ENCODE assay signal across 9 cellular contexts in the genomic region with DNA sequence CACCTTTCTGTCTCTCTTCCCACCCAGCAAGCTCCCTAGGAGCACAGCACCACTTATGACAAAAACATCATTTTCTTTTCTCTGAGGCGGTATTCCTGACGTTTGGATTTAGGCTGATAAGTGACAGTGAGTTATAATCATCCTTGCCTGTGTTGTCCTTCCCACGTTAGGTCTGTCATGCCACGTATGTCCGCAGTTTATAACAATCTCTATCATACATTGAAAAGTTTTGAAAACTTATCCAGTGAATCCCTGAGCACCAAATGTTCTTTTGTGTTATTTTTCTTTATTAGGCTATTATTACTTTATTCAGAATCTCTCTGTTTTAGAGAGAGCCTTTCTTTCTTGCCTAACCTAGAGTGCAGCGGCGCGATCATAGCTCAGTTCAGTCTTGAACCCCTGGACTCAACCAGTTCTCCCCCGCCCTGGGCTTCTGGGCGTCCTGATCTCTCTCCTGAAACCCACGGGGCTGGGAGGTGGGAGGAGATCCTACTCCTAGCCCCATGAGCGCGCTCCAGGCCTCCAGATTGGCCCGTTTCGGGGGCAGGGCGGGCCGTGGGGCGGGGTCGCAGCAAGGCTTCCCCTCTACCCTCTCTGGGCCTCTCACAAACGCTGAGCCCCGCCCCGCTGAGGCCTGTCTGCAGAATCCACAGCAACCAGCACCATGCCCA. TPM values are rescaled to one million over a fixed set of nuclear protein-coding genes. Genes with fewer than 3 reads are reported as not detected.
DNase-seq lines count a peak whose midpoint lies in the region; ATAC-seq and TF ChIP-seq lines count a peak whose summit lies in the region.
"Had no signal": no experiment of that assay in that cellular context is flagged by ENCODE, and none has a peak within 500 bp of the region (broad histone marks: within the 10 kb centered on the region; RNA-seq: fewer than 3 reads in every experiment).

Gene GSTM2 (plus strand): TSS at position 606 of the 671 bp plus-strand sequence. CDS start 59 bp downstream, at position 665.

- peak within 1 kb of the TSS; percentile 93 for H3K4ac ChIP-seq in IMR-90 (ENCODE audit: low read depth, low read length)

- POLR2A ChIA-PET in IMR-90 (lab: Charles Lee; ENCODE audit: unreplicated experiment): no interaction called here

- peaks cover 2 to 3% of the 10 kb centered on the region in 2 donors for H3K36me3 Mint-ChIP-seq in CD14-positive monocyte

- 0% methylated on average over 1 of the region's 22 CpGs; no CpG with 5 or more reads in 1 of the 2 experiments for WGBS in IMR-90 (ENCODE audit: extremely low coverage in 2 of 2, insufficient read length in 1 of 2), 2 experiments

- peak within 1 kb of the TSS; percentile 74 to 90 for H4K8ac ChIP-seq in IMR-90 (ENCODE audit: low read depth in 2 of 2, low read length in 2 of 2)

- H3K4me3 Mint-ChIP-seq in CD14-positive monocyte: peak within 1 kb of the TSS; percentile 77 to 85

- H3K27ac Mint-ChIP-seq in CD14-positive monocyte: peak within 1 kb of the TSS in 2 of 7 donors; percentile 22 to 46

- H3K4me1 Mint-ChIP-seq in CD14-positive monocyte: peaks cover 22% of the 10 kb centered on the region

- no peaks in the 10 kb centered on the region for H3K27me3 ChIP-seq in IMR-90 (ENCODE audit: control insufficient read depth, insufficient read depth, low read length)
- H3K27me3 ChIP-seq in uterus: no peaks in the 10 kb centered on the region

- H3K9ac ChIP-seq in IMR-90 (ENCODE audit: low read depth, low read length): peak within 1 kb of the TSS; percentile 26
- H3K9ac ChIP-seq: KMS-11 had no signal

- H2AK5ac ChIP-seq in IMR-90 (ENCODE audit: low read depth, low read length): peak within 1 kb of the TSS; percentile 90

- DNase-seq in CD14-positive monocyte (ENCODE audit: low spot score) (peak; percentile 63), IMR-90 (peak; percentile 77), hippocampal formation (lab: John Stamatoyannopoulos, UW) (peak; percentile 70 to 77), retina (peak; percentile 89), uterus (peak; percentile 95)

- H3K18ac ChIP-seq in IMR-90 (ENCODE audit: low read depth, low read length): 0 out of 2 replicates have a peak within 1 kb of the TSS, but pooled peaks have one; percentile 40

- peak within 1 kb of the TSS; percentile 19; the same call in 1 of the 2 replicates for H4K91ac ChIP-seq in IMR-90 (ENCODE audit: insufficient read depth, low read depth, low read length)

- intact Hi-C loops in CD14-positive monocyte (cut with micrococcal nuclease): no loop called here
- intact Hi-C loops in IMR-90 (cut with micrococcal nuclease): no loop called here
- intact Hi-C loops in T-helper 2 cell treated with Interferon-gamma antibody and Interleukin-4, amounts not matched to agents 100 ng/mL and 5 ng/mL, for 36 hours (cut with micrococcal nuclease): loop anchor here (2.0 kb wide), 1 partner anchor 21 kb away; no protein-coding TSS in a partner anchor
- intact Hi-C loops in uterus (cut with DNase I; ENCODE audit: low total_unique reads): no loop called here

- H3K27me3 Mint-ChIP-seq in CD14-positive monocyte (ENCODE audit: low read depth in 3 of 3): peaks cover 3 to 10% (median 4%) of the 10 kb centered on the region in 3 donors

- peak within 1 kb of the TSS; percentile 55 for H2BK120ac ChIP-seq in IMR-90 (ENCODE audit: low read depth, low read length)

- TF ChIP-seq RAD21 in IMR-90 (IDR thresholded peaks at IDR 0.05; ENCODE audit: low read length): no peak

- peaks cover 0 to 8% (median 0%) of the 10 kb centered on the region in 7 donors for H3K9me3 Mint-ChIP-seq in CD14-positive monocyte

- peak within 1 kb of the TSS; percentile 24 for H3K56ac ChIP-seq in IMR-90 (ENCODE audit: extremely low read depth, insufficient read depth, low read length)

- peak; percentile 84 for ATAC-seq in GM21360 (IDR thresholded peaks at IDR 0.05; ENCODE audit: unreplicated experiment)
- ATAC-seq in IMR-90 (ENCODE audit: low read depth): peak; percentile 100

- peak within 1 kb of the TSS; percentile 54 for H2AFZ ChIP-seq in IMR-90 (replicated peaks; ENCODE audit: low read length, poor library complexity)

- BruUV-seq in IMR-90 (replicated peaks; lab: Mats Ljungman, UMichigan): no TSS peak

- H4K20me1 ChIP-seq in IMR-90 (ENCODE audit: insufficient read depth, low read length): no peaks in the 10 kb centered on the region

- peak within 1 kb of the TSS; percentile 44; the same call in 1 of the 2 replicates for H4K5ac ChIP-seq in IMR-90 (ENCODE audit: low read depth, low read length)

- H3K14ac ChIP-seq in IMR-90 (replicated peaks; ENCODE audit: low read depth, low read length): peak within 1 kb of the TSS; percentile 90

- CTCF ChIA-PET in IMR-90 (lab: Yijun Ruan, JAX): interaction anchor here (0.6 to 0.7 kb wide), 2 partner anchors 11 to 75 kb away, joined by 3 to 4 read pairs; partner anchors contain the start of gene GSTM4

- H2BK15ac ChIP-seq in IMR-90 (ENCODE audit: low read depth, low read length): peak within 1 kb of the TSS; percentile 66; the same call in 2 of the 3 replicates

- peak within 1 kb of the TSS; percentile 2 for H2BK5ac ChIP-seq in IMR-90 (ENCODE audit: low read depth, low read length, poor library complexity, severe bottlenecking)

- H3K23ac ChIP-seq in IMR-90 (ENCODE audit: low read depth, low read length): peak within 1 kb of the TSS; percentile 98

- peaks cover 6% of the 10 kb centered on the region; the same call in 1 of the 2 replicates for H3K4me1 ChIP-seq in IMR-90 (ENCODE audit: control insufficient read depth, insufficient read depth, low read length)
- no peaks in the 10 kb centered on the region for H3K4me1 ChIP-seq in uterus

- H3K9me3 ChIP-seq in IMR-90 (ENCODE audit: control insufficient read depth, insufficient read depth, low read length): no peaks in the 10 kb centered on the region
- no peaks in the 10 kb centered on the region for H3K9me3 ChIP-seq in uterus

- in situ Hi-C loops in IMR-90 (cut with MboI; ENCODE audit: low sequenced_read_pairs): no loop called here

- H2AK9ac ChIP-seq in IMR-90 (replicated peaks; ENCODE audit: low read depth, low read length, poor library complexity): peak within 1 kb of the TSS; percentile 81

- TF ChIP-seq POLR2A in IMR-90 (IDR thresholded peaks at IDR 0.05; ENCODE audit: low read depth, low read length): no peak
- peak; percentile 21 to 39 for TF ChIP-seq POLR2A in uterus (IDR thresholded peaks at IDR 0.05)

- H3K36me3 ChIP-seq in IMR-90 (ENCODE audit: control insufficient read depth, insufficient read depth, low read length) (peaks cover 7% of the 10 kb centered on the region), uterus (no peaks in the 10 kb centered on the region)

- H3K4me2 ChIP-seq in IMR-90 (ENCODE audit: low read depth, low read length): peak within 1 kb of the TSS; percentile 97
- H3K4me2 ChIP-seq: KMS-11 had no signal

- H3K4me3 ChIP-seq in IMR-90 (ENCODE audit: insufficient read depth, low read depth, low read length): peak within 1 kb of the TSS; percentile 40
- H3K4me3 ChIP-seq in uterus: peak within 1 kb of the TSS; percentile 52 to 82

- TF ChIP-seq CTCF in CD14-positive monocyte (IDR thresholded peaks at IDR 0.05): no peak
- no peak for TF ChIP-seq CTCF in IMR-90 (conservative IDR thresholded peaks at IDR 0.05; ENCODE audit: low read depth, low read length)
- no peak for TF ChIP-seq CTCF in uterus (IDR thresholded peaks at IDR 0.05)

- peaks cover 7% of the 10 kb centered on the region for H3K9me1 ChIP-seq in IMR-90 (ENCODE audit: insufficient read depth, low read length)

- H3K79me1 ChIP-seq in IMR-90 (ENCODE audit: low read depth in 1 of 2, low read length in 2 of 2): peaks cover 5 to 14% of the 10 kb centered on the region in 2 experiments; a peak in 2 of 4 replicates

- dilution Hi-C loops in IMR-90 (cut with HindIII; ENCODE audit: low sequenced_read_pairs, unreplicated experiment): no loop called here

- H3K27ac ChIP-seq in IMR-90 (ENCODE audit: insufficient read depth, low read length) (no peak within 1 kb of the TSS), angular gyrus (ENCODE audit: low read depth, low read length) (peak within 1 kb of the TSS; percentile 26), uterus (peak within 1 kb of the TSS; percentile 53 to 76)
- H3K27ac ChIP-seq: KMS-11 had no signal

- peak within 1 kb of the TSS; percentile 54; the same call in 1 of the 2 replicates for H2BK20ac ChIP-seq in IMR-90 (ENCODE audit: low read depth, low read length)

TF ChIP-seq in IMR-90, 13 proteins besides CTCF, POLR2A, EP300 and RAD21:
- TF ChIP-seq, protein P1, sequence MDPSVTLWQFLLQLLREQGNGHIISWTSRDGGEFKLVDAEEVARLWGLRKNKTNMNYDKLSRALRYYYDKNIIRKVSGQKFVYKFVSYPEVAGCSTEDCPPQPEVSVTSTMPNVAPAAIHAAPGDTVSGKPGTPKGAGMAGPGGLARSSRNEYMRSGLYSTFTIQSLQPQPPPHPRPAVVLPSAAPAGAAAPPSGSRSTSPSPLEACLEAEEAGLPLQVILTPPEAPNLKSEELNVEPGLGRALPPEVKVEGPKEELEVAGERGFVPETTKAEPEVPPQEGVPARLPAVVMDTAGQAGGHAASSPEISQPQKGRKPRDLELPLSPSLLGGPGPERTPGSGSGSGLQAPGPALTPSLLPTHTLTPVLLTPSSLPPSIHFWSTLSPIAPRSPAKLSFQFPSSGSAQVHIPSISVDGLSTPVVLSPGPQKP (IDR thresholded peaks at IDR 0.05; ENCODE audit: borderline replicate concordance, low read depth, low read length): no peak
- TF ChIP-seq, protein P2, sequence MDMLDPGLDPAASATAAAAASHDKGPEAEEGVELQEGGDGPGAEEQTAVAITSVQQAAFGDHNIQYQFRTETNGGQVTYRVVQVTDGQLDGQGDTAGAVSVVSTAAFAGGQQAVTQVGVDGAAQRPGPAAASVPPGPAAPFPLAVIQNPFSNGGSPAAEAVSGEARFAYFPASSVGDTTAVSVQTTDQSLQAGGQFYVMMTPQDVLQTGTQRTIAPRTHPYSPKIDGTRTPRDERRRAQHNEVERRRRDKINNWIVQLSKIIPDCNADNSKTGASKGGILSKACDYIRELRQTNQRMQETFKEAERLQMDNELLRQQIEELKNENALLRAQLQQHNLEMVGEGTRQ (IDR thresholded peaks at IDR 0.05; ENCODE audit: low read depth, low read length): peak; percentile 45; the same call in 1 of the 2 replicates
- TF ChIP-seq NFE2L2 (IDR thresholded peaks at IDR 0.05; ENCODE audit: low read depth, low read length): no peak
- TF ChIP-seq SMC3 (IDR thresholded peaks at IDR 0.05; ENCODE audit: low read depth, low read length): no peak
- peak; percentile 68; the same call in 1 of the 2 replicates for TF ChIP-seq MAZ (IDR thresholded peaks at IDR 0.05; ENCODE audit: borderline replicate concordance, low read depth, low read length)
- peak; percentile 11; the same call in 1 of the 2 replicates for TF ChIP-seq MXI1 (IDR thresholded peaks at IDR 0.05; ENCODE audit: borderline replicate concordance, low read depth, low read length)

RNA-seq across cellular contexts. Expression of gene GSTM2, which starts in this region (rescaled TPM):
- 1 to 10 TPM; 1.5 to 6.3 TPM for polyA plus RNA-seq in CD14-positive monocyte
- total RNA-seq in IMR-90 (2012; rRNA removed): 6.9 and 10.2 TPM in 2 replicates
- polyA plus RNA-seq in IMR-90 (2012; rRNA removed): 85.5 and 93.9 TPM in 2 replicates
- 35.3 and 55.1 TPM in 2 replicates for polyA plus RNA-seq in IMR-90 (2012; cell fraction: cytosol; rRNA removed)
- 360 and 610 TPM in 2 replicates for polyA plus RNA-seq in IMR-90 (2012; cell fraction: nucleus; rRNA removed; ENCODE audit: low replicate concordance)
- 42.2 and 44.3 TPM in 2 replicates for total RNA-seq in T-helper 2 cell treated with Interferon-gamma antibody and Interleukin-4, amounts not matched to agents 100 ng/mL and 5 ng/mL, for 36 hours
- 100 to 1,000 TPM in 1 of 4 donors, 10 to 100 TPM in 3; 32.1 to 154 (median 72.1) TPM for total RNA-seq in uterus

Comparison
In these comparisons a context has a peak if more than half of its experiments do, and no peak if none do; other contexts are left out.
1. RNA of gene GSTM2 (polyA plus RNA-seq): 35.3 to 610 TPM in IMR-90; 1.5 to 6.3 TPM in CD14-positive monocyte; every median in the first group is over 4 times any median in the second.
2. Peak in every context shown above with its lines, with median percentiles within 50 percentile points of each other: DNase-seq.